In genomic region chr14:104890292-104890691, GRCh38 we compare ENCODE assay signal across 2 cellular contexts.
A peak's percentile ranks its signal among the peaks of the same experiment; 100 is the strongest.
TF ChIP-seq lines count a peak whose summit lies in the region.

No MANE protein-coding gene starts in this region.

TF ChIP-seq in HEK293, 187 proteins besides CTCF, POLR2A, EP300 and RAD21:
- peak; percentile 93 for TF ChIP-seq ZFHX2 (tag by site-specific recombination; conservative IDR thresholded peaks at IDR 0.05)
- TF ChIP-seq EGR2 (tag by site-specific recombination; IDR thresholded peaks at IDR 0.05; ENCODE audit: low read depth): peak; percentile 97
- peak; percentile 78 for TF ChIP-seq ZNF366 (tag by site-specific recombination; conservative IDR thresholded peaks at IDR 0.05)

TF ChIP-seq in K562, 482 proteins besides CTCF, POLR2A, EP300 and RAD21:
- peak; percentile 70 for TF ChIP-seq EGR1 (conservative IDR thresholded peaks at IDR 0.05)
TF ChIP-seq in K562: peak in this region for 1; not testable (repeated sequence) for 481.
